Comparison of ENCODE assay signal across 1 cellular context in genomic region chr20:62530643-62531032, GRCh38.
TF ChIP-seq lines count a peak whose summit lies in the region.

No MANE protein-coding gene starts in this region.

TF ChIP-seq in K562, 482 proteins besides CTCF, POLR2A, EP300 and RAD21 (continued from another document and continues in another):
- no peak for TF ChIP-seq BACH1 (tag; IDR thresholded peaks at IDR 0.05)
- no peak for TF ChIP-seq ZNF217 (CRISPR knock-in tag; IDR thresholded peaks at IDR 0.05)
- TF ChIP-seq HMBOX1 (IDR thresholded peaks at IDR 0.05): no peak
- no peak for TF ChIP-seq HMG20A (CRISPR knock-in tag; conservative IDR thresholded peaks at IDR 0.05)
- no peak for TF ChIP-seq MTA1 (IDR thresholded peaks at IDR 0.05; ENCODE audit: borderline replicate concordance)
- no peak for TF ChIP-seq ELF1 (tag; IDR thresholded peaks at IDR 0.05)
- TF ChIP-seq CAMTA2 (CRISPR knock-in tag; conservative IDR thresholded peaks at IDR 0.05): no peak
- TF ChIP-seq GATAD2B (IDR thresholded peaks at IDR 0.05; ENCODE audit: borderline replicate concordance): 0 out of 2 replicates have a peak, but pooled peaks have one; percentile 23
- TF ChIP-seq KLF1 (tag; IDR thresholded peaks at IDR 0.05): no peak
- TF ChIP-seq POLR2AphosphoS2 (IDR thresholded peaks at IDR 0.05; ENCODE audit: low read length): no peak
- TF ChIP-seq JUN (IDR thresholded peaks at IDR 0.05; ENCODE audit: borderline replicate concordance, low read depth, low read length): no peak
- TF ChIP-seq JUN (CRISPR knock-in tag; IDR thresholded peaks at IDR 0.05; ENCODE audit: borderline replicate concordance): no peak
- no peak for TF ChIP-seq ZBTB40 (IDR thresholded peaks at IDR 0.05)
- TF ChIP-seq ZBTB40 (CRISPR knock-in tag; IDR thresholded peaks at IDR 0.05): no peak
- no peak for TF ChIP-seq DMBX1 (CRISPR knock-in tag; IDR thresholded peaks at IDR 0.05; ENCODE audit: borderline replicate concordance)
- no peak for TF ChIP-seq NCOA6 (IDR thresholded peaks at IDR 0.05)
- TF ChIP-seq MECOM (CRISPR knock-in tag; IDR thresholded peaks at IDR 0.05): no peak
- TF ChIP-seq MED1 (CRISPR knock-in tag; IDR thresholded peaks at IDR 0.05; ENCODE audit: borderline replicate concordance): no peak
- no peak for TF ChIP-seq PHF8 (IDR thresholded peaks at IDR 0.05; ENCODE audit: borderline replicate concordance, low read length)
- TF ChIP-seq ZNF197 (CRISPR knock-in tag; IDR thresholded peaks at IDR 0.05; ENCODE audit: low read depth): no peak
- TF ChIP-seq ZNF395 (CRISPR knock-in tag; IDR thresholded peaks at IDR 0.05): 0 out of 2 replicates have a peak, but pooled peaks have one; percentile 5
- 0 out of 2 replicates have a peak, but pooled peaks have one; percentile 23 for TF ChIP-seq SMARCA4 (IDR thresholded peaks at IDR 0.05)
- TF ChIP-seq ZNF449 (CRISPR knock-in tag; IDR thresholded peaks at IDR 0.05): no peak
- no peak for TF ChIP-seq ZNF23 (CRISPR knock-in tag; IDR thresholded peaks at IDR 0.05)
- TF ChIP-seq TAF15 (IDR thresholded peaks at IDR 0.05; ENCODE audit: low read depth, low read length): no peak
- no peak for TF ChIP-seq BRF1 (IDR thresholded peaks at IDR 0.05; ENCODE audit: borderline replicate concordance, extremely low read depth, insufficient read length)
- TF ChIP-seq ZNF780A (CRISPR knock-in tag; IDR thresholded peaks at IDR 0.05): no peak
- TF ChIP-seq PRMT5 (CRISPR knock-in tag; IDR thresholded peaks at IDR 0.05): no peak
- no peak for TF ChIP-seq CHD7 (IDR thresholded peaks at IDR 0.05; ENCODE audit: low read depth, low read length)
- TF ChIP-seq ZZZ3 (IDR thresholded peaks at IDR 0.05): no peak
- no peak for TF ChIP-seq ZNF696 (CRISPR knock-in tag; conservative IDR thresholded peaks at IDR 0.05)
- peak; percentile 47; the same call in 1 of the 2 replicates for TF ChIP-seq CXXC5 (CRISPR knock-in tag; IDR thresholded peaks at IDR 0.05)
- TF ChIP-seq ZNF551 (CRISPR knock-in tag; IDR thresholded peaks at IDR 0.05): no peak
- no peak for TF ChIP-seq ZNF764 (CRISPR knock-in tag; IDR thresholded peaks at IDR 0.05; ENCODE audit: low read depth)
- no peak for TF ChIP-seq CBX5 (IDR thresholded peaks at IDR 0.05; ENCODE audit: borderline replicate concordance, low read depth)
- no peak for TF ChIP-seq EP400 (IDR thresholded peaks at IDR 0.05)
- TF ChIP-seq NRF1 (conservative IDR thresholded peaks at IDR 0.05 in 1 of 2, IDR thresholded peaks at IDR 0.05 in 1 of 2): no peak
- TF ChIP-seq CCAR2 (IDR thresholded peaks at IDR 0.05; ENCODE audit: low read depth, low read length): no peak
- no peak for TF ChIP-seq NFE2 (IDR thresholded peaks at IDR 0.05; ENCODE audit: low read depth)
- no peak for TF ChIP-seq PTTG1 (tag; IDR thresholded peaks at IDR 0.05; ENCODE audit: low read depth)
- no peak for TF ChIP-seq ZNF347 (CRISPR knock-in tag; IDR thresholded peaks at IDR 0.05; ENCODE audit: low read depth)
